25 cellular contexts compared by ENCODE assay signal in genomic region chr1:168392958-168393357, GRCh38.
DNase-seq lines count a peak whose midpoint lies in the region; ATAC-seq and TF ChIP-seq lines count a peak whose summit lies in the region.
"Had no signal": no experiment of that assay in that cellular context is flagged by ENCODE, and none has a peak within 500 bp of the region (broad histone marks: within the 10 kb centered on the region; RNA-seq: fewer than 3 reads in every experiment).

No MANE protein-coding gene starts in this region.

- peak overlapping the region; percentile 74 to 87 (median 81) for H3K4me3 Mint-ChIP-seq in immature natural killer cell
- H3K4me3 Mint-ChIP-seq: activated T-cell treated with anti-CD3 and anti-CD28 coated beads, Interleukin-2, amount 50 U/mL, for 24 hours; CD14-positive monocyte; mesothelial cell of epicardium had no signal

- H3K9me3 Mint-ChIP-seq in immature natural killer cell: peaks cover 0 to 2% (median 0%) of the 10 kb centered on the region in 6 donors
- H3K9me3 Mint-ChIP-seq: activated T-cell treated with anti-CD3 and anti-CD28 coated beads, Interleukin-2, amount 50 U/mL, for 24 hours; IgD-negative memory B cell had no signal

- H3K4me1 ChIP-seq in left ventricle myocardium inferior: no peaks in the 10 kb centered on the region
- no peaks in the 10 kb centered on the region for H3K4me1 ChIP-seq in thyroid gland
- H3K4me1 ChIP-seq: adrenal gland had no signal

- H3K4me1 Mint-ChIP-seq in immature natural killer cell: peaks cover 51 to 61% of the 10 kb centered on the region in 2 donors
- H3K4me1 Mint-ChIP-seq: IgD-negative memory B cell had no signal

- WGBS in thyroid gland, 2 donors: 69 to 73% methylated on average over 2 of the region's 2 CpGs

- intact Hi-C loops in Right ventricle myocardium inferior (cut with DNase I): no loop called here
- intact Hi-C loops in left ventricle myocardium inferior (cut with micrococcal nuclease): no loop called here
- intact Hi-C loops in thyroid gland (cut with DNase I): no loop called here

- peaks cover 0 to 7% (median 0%) of the 10 kb centered on the region in 3 donors for H3K36me3 Mint-ChIP-seq in immature natural killer cell
- H3K36me3 Mint-ChIP-seq: CD14-positive monocyte, mesothelial cell of epicardium had no signal

- H3K27ac ChIP-seq in left ventricle myocardium inferior (replicated peaks): no peak overlapping the region
- no peak overlapping the region for H3K27ac ChIP-seq in thyroid gland
- H3K27ac ChIP-seq: adrenal gland, brain microvascular endothelial cell, coronary artery, HL-60 had no signal

- no peak for TF ChIP-seq CTCF in left ventricle myocardium inferior (IDR thresholded peaks at IDR 0.05; ENCODE audit: borderline replicate concordance)
- TF ChIP-seq CTCF in thyroid gland (IDR thresholded peaks at IDR 0.05): no peak

- H3K27ac Mint-ChIP-seq in immature natural killer cell: peak overlapping the region in 3 of 6 donors; percentile 17 to 86 (median 78)
- H3K27ac Mint-ChIP-seq: activated T-cell treated with anti-CD3 and anti-CD28 coated beads, Interleukin-2, amount 50 U/mL, for 24 hours; CD14-positive monocyte; mesothelial cell of epicardium had no signal

- peaks cover 5% of the 10 kb centered on the region for H3K9me3 ChIP-seq in left ventricle myocardium inferior (replicated peaks)
- no peaks in the 10 kb centered on the region for H3K9me3 ChIP-seq in thyroid gland
- H3K9me3 ChIP-seq: adrenal gland had no signal

- peaks cover 2 to 4% (median 3%) of the 10 kb centered on the region in 3 donors for H3K27me3 Mint-ChIP-seq in immature natural killer cell (ENCODE audit: low read depth in 3 of 3)
- H3K27me3 Mint-ChIP-seq: activated T-cell treated with anti-CD3 and anti-CD28 coated beads, Interleukin-2, amount 50 U/mL, for 24 hours had no signal

- peak; percentile 13 for ATAC-seq in Right ventricle myocardium inferior
- ATAC-seq in HG03039 (IDR thresholded peaks at IDR 0.05; ENCODE audit: unreplicated experiment): no peak
- ATAC-seq in GM19467 (IDR thresholded peaks at IDR 0.05; ENCODE audit: unreplicated experiment): no peak
- ATAC-seq: left ventricle myocardium superior, sciatic nerve had no signal

- no peak for DNase-seq in Right ventricle myocardium inferior (ENCODE audit: missing footprints)
- no peak for DNase-seq in left ventricle myocardium inferior
- DNase-seq in RPMI8226: peak; percentile 63
- DNase-seq in immature natural killer cell: no peak
- peak; percentile 4 to 7 for DNase-seq in thyroid gland
- DNase-seq in AG20443 (ENCODE audit: low spot score): no peak
- DNase-seq: activated CD4-positive, CD25-positive, alpha-beta regulatory T cell treated with anti-CD3 and anti-CD28 coated beads, Interleukin-2, amount 50 U/mL, for 72 hours; activated CD8-positive, alpha-beta memory T cell treated with anti-CD3 and anti-CD28 coated beads for 24 hours; activated naive CD4-positive, alpha-beta T cell; activated T-cell treated with anti-CD3 and anti-CD28 coated beads, Interleukin-2, amount 50 U/mL, for 24 hours; adrenal gland; brain microvascular endothelial cell; left ventricle myocardium superior; NCI-H187; NCI-H226; NCI-H774; SIG-M5 had no signal

- no peak for TF ChIP-seq POLR2A in thyroid gland (IDR thresholded peaks at IDR 0.05)

- H3K27me3 ChIP-seq in left ventricle myocardium inferior (ENCODE audit: low read depth) (no peaks in the 10 kb centered on the region), thyroid gland (no peaks in the 10 kb centered on the region)
- H3K27me3 ChIP-seq: adrenal gland had no signal

- H3K4me3 ChIP-seq in left ventricle myocardium inferior (no peak overlapping the region), thyroid gland (replicated peaks in 1 of 3) (no peak overlapping the region)
- H3K4me3 ChIP-seq: adrenal gland, coronary artery had no signal

- H3K36me3 ChIP-seq in left ventricle myocardium inferior (no peaks in the 10 kb centered on the region), thyroid gland (no peaks in the 10 kb centered on the region)
- H3K36me3 ChIP-seq: adrenal gland, brain microvascular endothelial cell had no signal

Comparison
In these comparisons a context has a peak if more than half of its experiments do, and no peak if none do; other contexts are left out.
1. DNase-seq: peak in RPMI8226 (single experiment) and thyroid gland (2 of 2); none in Right ventricle myocardium inferior (single experiment), left ventricle myocardium inferior (single experiment), immature natural killer cell (0 of 3) and AG20443 (single experiment).